ENCODE assay signal across 10 cellular contexts in genomic region chr18:72181241-72181764, GRCh38.
DNase-seq lines count a peak whose midpoint lies in the region; ATAC-seq and TF ChIP-seq lines count a peak whose summit lies in the region.
"Had no signal": no experiment of that assay in that cellular context is flagged by ENCODE, and none has a peak within 500 bp of the region (broad histone marks: within the 10 kb centered on the region; RNA-seq: fewer than 3 reads in every experiment).

No MANE protein-coding gene starts in this region.

- H3K27me3 Mint-ChIP-seq in activated naive CD8-positive, alpha-beta T cell treated with anti-CD3 and anti-CD28 coated beads, Interleukin-2, amount 50 U/mL, for 24 hours, result no peaks in the 10 kb centered on the region
- no peaks in the 10 kb centered on the region for H3K27me3 Mint-ChIP-seq in nephron progenitor cell (ENCODE audit: low read depth, poor library complexity)

- peak; percentile 92 for ATAC-seq in GM18517 (IDR thresholded peaks at IDR 0.05; ENCODE audit: unreplicated experiment)
- peak; percentile 60 for ATAC-seq in HG03064 (IDR thresholded peaks at IDR 0.05; ENCODE audit: low read depth, unreplicated experiment)
- peak; percentile 84 for ATAC-seq in activated naive CD8-positive, alpha-beta T cell treated with anti-CD3 and anti-CD28 coated beads, Interleukin-2, amount 50 U/mL, for 24 hours

- no peaks in the 10 kb centered on the region for H3K36me3 Mint-ChIP-seq in activated naive CD8-positive, alpha-beta T cell treated with anti-CD3 and anti-CD28 coated beads, Interleukin-2, amount 50 U/mL, for 24 hours (ENCODE audit: low read depth)
- no peaks in the 10 kb centered on the region for H3K36me3 Mint-ChIP-seq in nephron progenitor cell (ENCODE audit: low read depth)

- peaks cover 3% of the 10 kb centered on the region for H3K9me3 Mint-ChIP-seq in activated naive CD8-positive, alpha-beta T cell treated with anti-CD3 and anti-CD28 coated beads, Interleukin-2, amount 50 U/mL, for 24 hours
- H3K9me3 Mint-ChIP-seq in nephron progenitor cell, result peaks cover 8% of the 10 kb centered on the region

- H3K4me1 Mint-ChIP-seq in activated naive CD8-positive, alpha-beta T cell treated with anti-CD3 and anti-CD28 coated beads, Interleukin-2, amount 50 U/mL, for 24 hours, result peaks cover 8% of the 10 kb centered on the region
- H3K4me1 Mint-ChIP-seq in nephron progenitor cell, result no peaks in the 10 kb centered on the region

- H3K27ac Mint-ChIP-seq in activated naive CD8-positive, alpha-beta T cell treated with anti-CD3 and anti-CD28 coated beads, Interleukin-2, amount 50 U/mL, for 24 hours, result no peak overlapping the region
- no peak overlapping the region for H3K27ac Mint-ChIP-seq in nephron progenitor cell

- peak; percentile 25 for DNase-seq in GM20000 (ENCODE audit: low spot score)
- no peak for DNase-seq in activated naive CD8-positive, alpha-beta T cell treated with anti-CD3 and anti-CD28 coated beads, Interleukin-2, amount 50 U/mL, for 24 hours
- DNase-seq in nephron progenitor cell, result no peak
- DNase-seq in iPS-NIHi11 (ENCODE audit: low spot score), result no peak
- DNase-seq in NCI-H2171 (lab: John Stamatoyannopoulos, UW), result no peak
- no peak for DNase-seq in OCI-M2 (lab: John Stamatoyannopoulos, UW; ENCODE audit: unreplicated experiment)
- DNase-seq: DMS79, GOT3 had no signal

- no peak overlapping the region for H3K4me3 Mint-ChIP-seq in activated naive CD8-positive, alpha-beta T cell treated with anti-CD3 and anti-CD28 coated beads, Interleukin-2, amount 50 U/mL, for 24 hours
- H3K4me3 Mint-ChIP-seq in nephron progenitor cell, result no peak overlapping the region

- TF ChIP-seq CTCF in GM20000 (IDR thresholded peaks at IDR 0.05; ENCODE audit: extremely low read depth, missing control alignments) (no peak), nephron progenitor cell (IDR thresholded peaks at IDR 0.05) (no peak)
